In the genomic region with DNA sequence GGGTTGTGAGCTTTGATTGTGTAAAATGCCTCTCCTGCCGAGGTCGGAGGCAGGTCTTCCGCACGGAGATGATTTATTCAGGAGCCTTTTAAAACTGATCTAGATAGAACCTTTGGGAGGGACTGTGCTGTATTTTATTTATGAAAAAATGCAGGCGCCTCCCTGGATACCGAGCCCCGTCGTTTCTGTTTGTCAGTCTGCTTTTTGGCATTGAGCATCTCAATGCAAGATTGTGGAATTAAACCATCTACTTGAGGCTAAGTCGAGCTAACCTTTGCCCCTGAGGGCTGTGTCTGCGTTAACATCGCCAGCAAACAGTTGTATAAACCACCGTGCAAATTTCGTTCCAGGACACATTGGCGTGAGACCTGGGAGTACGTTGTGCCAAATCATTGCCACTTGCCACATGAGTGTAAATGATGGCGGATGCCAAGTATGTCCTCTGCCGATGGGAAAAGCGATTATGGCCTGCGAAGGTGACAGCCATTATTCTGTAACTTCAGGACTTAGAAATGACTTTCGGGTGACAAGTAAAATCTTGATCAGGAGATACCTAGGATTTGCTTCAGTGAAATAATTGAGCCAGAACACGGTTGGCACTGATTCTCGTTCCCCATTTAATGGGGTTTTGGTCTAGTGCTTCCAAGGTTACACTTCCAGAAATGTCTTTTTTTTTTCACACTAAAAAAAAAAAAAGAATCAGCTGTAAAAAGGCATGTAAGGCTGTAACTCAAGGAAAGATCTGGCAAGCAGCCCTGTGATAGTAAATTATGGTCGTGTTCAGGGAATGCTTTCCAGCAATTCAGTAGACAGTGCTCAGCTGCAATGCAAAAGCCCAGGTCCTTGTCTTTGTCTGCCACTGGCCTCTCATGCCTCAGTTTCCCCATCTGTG, we compare ENCODE assay signal across 8 cellular contexts. TPM values are rescaled to one million over a fixed set of nuclear protein-coding genes. Genes with fewer than 3 reads are reported as not detected.
DNase-seq lines count a peak whose midpoint lies in the region; ATAC-seq and TF ChIP-seq lines count a peak whose summit lies in the region.

No MANE protein-coding gene starts in this region.

- H3K9me2 ChIP-seq in GM23248 (ENCODE audit: insufficient read depth), result no peaks in the 10 kb centered on the region

- H3K4me2 ChIP-seq in GM23248 (ENCODE audit: unreplicated experiment), result peak overlapping the region; percentile 89
- H3K4me2 ChIP-seq in smooth muscle cell, result peak overlapping the region; percentile 94

- H3K36me3 ChIP-seq in GM23248 (ENCODE audit: low read depth), result peaks cover 8% of the 10 kb centered on the region; the same call in 1 of the 2 replicates
- no peaks in the 10 kb centered on the region for H3K36me3 ChIP-seq in smooth muscle cell (ENCODE audit: low read depth)

- whole genome bisulfite sequencing in GM23248 (ENCODE audit: low coverage in 1 of 2, low lambda C conversion rate in 2 of 2, missing lambda C conversion rate in 2 of 2), 2 experiments, result 16 to 17% methylated on average over 23 of the region's 23 CpGs
- 28% methylated on average over 23 of the region's 23 CpGs for WGBS in right cardiac atrium
- 59% methylated on average over 23 of the region's 23 CpGs for WGBS in smooth muscle cell (ENCODE audit: low lambda C conversion rate)

- in situ Hi-C loops in GM23248 (cut with MboI), result no loop called here

- H3K4me3 ChIP-seq in GM23248, result peak overlapping the region; percentile 77
- H3K4me3 ChIP-seq in right cardiac atrium (ENCODE audit: low read length), result peak overlapping the region; percentile 96
- H3K4me3 ChIP-seq in smooth muscle cell, result peak overlapping the region; percentile 61

- H3K79me2 ChIP-seq in GM23248 (ENCODE audit: insufficient read depth) (peaks cover 23% of the 10 kb centered on the region), smooth muscle cell (ENCODE audit: low read depth) (peaks cover 15% of the 10 kb centered on the region)

- H3K4me1 Mint-ChIP-seq in activated B cell treated with CpG ODN at 0.5 μM for 24 hours, result peaks cover 16% of the 10 kb centered on the region

- no peaks in the 10 kb centered on the region for H3K9me3 Mint-ChIP-seq in activated B cell treated with CpG ODN at 0.5 μM for 24 hours

- no peak for ATAC-seq in activated B cell treated with CpG ODN at 0.5 μM for 24 hours (ENCODE audit: low read depth)
- no peak for ATAC-seq in right cardiac atrium
- ATAC-seq in HG02981 (IDR thresholded peaks at IDR 0.05; ENCODE audit: unreplicated experiment), result no peak
- no peak for ATAC-seq in GM21576 (IDR thresholded peaks at IDR 0.05; ENCODE audit: unreplicated experiment)

- DNase-seq in GM23248, result peak; percentile 60
- no peak for DNase-seq in activated B cell treated with CpG ODN at 0.5 μM for 24 hours
- no peak for DNase-seq in right cardiac atrium
- DNase-seq in smooth muscle cell (lab: John Stamatoyannopoulos, UW; ENCODE audit: unreplicated experiment), result no peak
- DNase-seq in NCI-H2107 (lab: John Stamatoyannopoulos, UW), result no peak
- DNase-seq in occipital lobe (lab: John Stamatoyannopoulos, UW), result no peak

- peaks cover 47% of the 10 kb centered on the region for H3K36me3 Mint-ChIP-seq in activated B cell treated with CpG ODN at 0.5 μM for 24 hours (ENCODE audit: low read depth)

- no peaks in the 10 kb centered on the region for H3K27me3 ChIP-seq in GM23248 (replicated peaks; ENCODE audit: insufficient read depth)
- H3K27me3 ChIP-seq in right cardiac atrium (ENCODE audit: control insufficient read depth, insufficient read depth), result no peaks in the 10 kb centered on the region
- no peaks in the 10 kb centered on the region for H3K27me3 ChIP-seq in smooth muscle cell (ENCODE audit: low read depth)

- peak overlapping the region; percentile 71 for H3K9ac ChIP-seq in GM23248
- no peak overlapping the region for H3K9ac ChIP-seq in smooth muscle cell (ENCODE audit: low read depth)

- TF ChIP-seq CTCF in activated B cell treated with CpG ODN at 0.5 μM for 24 hours (IDR thresholded peaks at IDR 0.05) (no peak), smooth muscle cell (IDR thresholded peaks at IDR 0.05; ENCODE audit: borderline replicate concordance, insufficient read depth, poor library complexity, severe bottlenecking) (no peak)

- peak overlapping the region; percentile 70 for H3K27ac Mint-ChIP-seq in activated B cell treated with CpG ODN at 0.5 μM for 24 hours

- H2AFZ ChIP-seq in GM23248 (peak overlapping the region; percentile 64), smooth muscle cell (ENCODE audit: low read depth) (no peak overlapping the region)

- H3F3A ChIP-seq in GM23248 (ENCODE audit: insufficient read depth) (peaks cover 28% of the 10 kb centered on the region), smooth muscle cell (ENCODE audit: low read depth) (peaks cover 7% of the 10 kb centered on the region)

- POLR2A ChIA-PET in activated B cell treated with CpG ODN at 0.5 μM for 24 hours (lab: Charles Lee), result interaction anchor here (0.6 to 0.7 kb wide), 3 partner anchors 9 to 38 kb away, joined by 3 to 13 read pairs (median 5); no protein-coding TSS in a partner anchor

- H4K20me1 ChIP-seq in GM23248 (ENCODE audit: insufficient read depth) (no peaks in the 10 kb centered on the region), smooth muscle cell (ENCODE audit: low read depth) (peaks cover 7% of the 10 kb centered on the region)

- H3K4me3 Mint-ChIP-seq in activated B cell treated with CpG ODN at 0.5 μM for 24 hours, result peak overlapping the region; percentile 86

- CTCF ChIA-PET in activated B cell treated with CpG ODN at 0.5 μM for 24 hours (lab: Charles Lee), result no interaction called here

- intact Hi-C loops in activated B cell treated with CpG ODN at 0.5 μM for 24 hours (cut with micrococcal nuclease) (loop anchor here (5.0 kb wide), 1 partner anchor 79 kb away; a partner anchor contains a TSS), right cardiac atrium (cut with DNase I) (loop anchor here in 2 of 4 donors (10.0 kb wide), 1 partner anchor 71 kb away; a partner anchor contains a TSS)

- no peaks in the 10 kb centered on the region for H3K9me3 ChIP-seq in GM23248 (ENCODE audit: low read depth)
- H3K9me3 ChIP-seq in right cardiac atrium (ENCODE audit: control insufficient read depth, low read length), result no peaks in the 10 kb centered on the region
- H3K9me3 ChIP-seq in smooth muscle cell (replicated peaks; ENCODE audit: low read depth), result no peaks in the 10 kb centered on the region

- H3K27me3 Mint-ChIP-seq in activated B cell treated with CpG ODN at 0.5 μM for 24 hours, result no peaks in the 10 kb centered on the region

- H3K27ac ChIP-seq in GM23248, result peak overlapping the region; percentile 57
- H3K27ac ChIP-seq in right cardiac atrium (ENCODE audit: low read length), result peak overlapping the region; percentile 93
- H3K27ac ChIP-seq in smooth muscle cell (ENCODE audit: low read depth), result no peak overlapping the region

- H3K4me1 ChIP-seq in GM23248 (ENCODE audit: insufficient read depth), result peaks cover 24% of the 10 kb centered on the region
- H3K4me1 ChIP-seq in right cardiac atrium (ENCODE audit: control insufficient read depth, insufficient read depth, low read length), result peaks cover 6% of the 10 kb centered on the region
- H3K4me1 ChIP-seq in smooth muscle cell (ENCODE audit: low read depth), result peaks cover 51% of the 10 kb centered on the region

RNA-seq across cellular contexts. Expression of a gene that starts 27.5 kb away (rescaled TPM):
- 64.1 and 67.1 TPM in 2 replicates for total RNA-seq in GM23248 (2014; rRNA removed; shearing (Covaris generic))
- 173 and 177 TPM in 2 replicates for polyA plus RNA-seq in GM23248 (2016; fragmentation: Nextera tagmentation; extraction: Ambion mirVana)
- total RNA-seq in activated B cell treated with CpG ODN at 0.5 μM for 24 hours, result 82.1 and 84.3 TPM in 2 replicates
- total RNA-seq in right cardiac atrium, result 100 to 1,000 TPM; 209 to 294 (median 259) TPM
- 437 TPM for polyA plus RNA-seq in right cardiac atrium
- 62.7 and 95.8 TPM in 2 replicates for total RNA-seq in smooth muscle cell
- 226 and 245 TPM in 2 replicates for polyA plus RNA-seq in smooth muscle cell
- 26.5 TPM for total RNA-seq in occipital lobe

RNA-seq across cellular contexts. Expression of a gene that starts 45.1 kb away (rescaled TPM):
- total RNA-seq in GM23248 (2014; rRNA removed; shearing (Covaris generic)), result 39.8 and 43.7 TPM in 2 replicates
- 40.1 and 43.1 TPM in 2 replicates for polyA plus RNA-seq in GM23248 (2016; fragmentation: Nextera tagmentation; extraction: Ambion mirVana)
- total RNA-seq in activated B cell treated with CpG ODN at 0.5 μM for 24 hours, result 6.9 and 8.8 TPM in 2 replicates
- 10 to 100 TPM; 49.2 to 76.2 (median 66.4) TPM for total RNA-seq in right cardiac atrium
- 124 TPM for polyA plus RNA-seq in right cardiac atrium
- total RNA-seq in smooth muscle cell, result 15.8 and 22.3 TPM in 2 replicates
- polyA plus RNA-seq in smooth muscle cell, result 35.2 and 47.4 TPM in 2 replicates
- 16.7 TPM for total RNA-seq in occipital lobe

RNA-seq across cellular contexts. Expression of a gene that starts 51.2 kb away (rescaled TPM):
- 56.6 and 59.4 TPM in 2 replicates for total RNA-seq in GM23248 (2014; rRNA removed; shearing (Covaris generic))
- polyA plus RNA-seq in GM23248 (2016; fragmentation: Nextera tagmentation; extraction: Ambion mirVana) (11.0 and 12.8 TPM in 2 replicates), right cardiac atrium (65.3 TPM), smooth muscle cell (35.5 and 37.0 TPM in 2 replicates)
- total RNA-seq in activated B cell treated with CpG ODN at 0.5 μM for 24 hours (177 and 195 TPM in 2 replicates), right cardiac atrium (10 to 100 TPM; 78.7 to 92.1 (median 85.0) TPM), smooth muscle cell (33.7 and 41.7 TPM in 2 replicates), occipital lobe (35.7 TPM)
